Comparison of ENCODE assay signal across 28 cellular contexts in the genomic region with DNA sequence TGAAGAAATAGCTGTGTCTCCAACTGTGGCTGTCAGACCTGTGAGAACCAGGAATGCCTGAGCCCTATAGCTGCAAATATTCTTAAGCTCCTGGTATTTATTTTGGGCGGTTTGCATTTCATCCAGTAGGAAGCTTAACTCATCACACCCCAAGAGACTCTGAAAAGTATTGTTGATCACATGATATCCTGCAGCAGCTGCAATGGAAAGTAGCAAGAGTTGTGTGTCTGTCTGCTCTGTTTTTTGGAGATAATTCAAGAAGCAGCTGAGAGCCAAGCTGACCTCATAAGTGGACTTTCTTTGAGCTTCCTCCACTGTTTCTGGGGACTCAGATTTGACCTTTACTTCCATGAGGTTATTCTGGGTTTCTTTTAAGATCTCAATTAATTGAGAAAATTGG. TPM values are rescaled to one million over a fixed set of nuclear protein-coding genes. Genes with fewer than 3 reads are reported as not detected.
DNase-seq lines count a peak whose midpoint lies in the region; ATAC-seq, FAIRE-seq and TF ChIP-seq lines count a peak whose summit lies in the region.
"Had no signal": no experiment of that assay in that cellular context is flagged by ENCODE, and none has a peak within 500 bp of the region (broad histone marks: within the 10 kb centered on the region; RNA-seq: fewer than 3 reads in every experiment).

No MANE protein-coding gene starts in this region.

- no peak for TF ChIP-seq CTCF in CD4-positive, alpha-beta T cell (IDR thresholded peaks at IDR 0.05)
- no peak for TF ChIP-seq CTCF in fibroblast of mammary gland (conservative IDR thresholded peaks at IDR 0.05; ENCODE audit: control insufficient read depth, insufficient read depth, low read depth, low read length)

- H3K4me3 Mint-ChIP-seq in CD4-positive, alpha-beta T cell: no peak overlapping the region
- peak overlapping the region in 3 of 10 donors; percentile 12 to 70 (median 12) for H3K4me3 Mint-ChIP-seq in naive thymus-derived CD4-positive, alpha-beta T cell
- H3K4me3 Mint-ChIP-seq: brain; nephron; T-helper 1 cell treated with Interleukin-12 subunit alpha and Interleukin-12 subunit beta and Interleukin-4 antibody, amounts not matched to agents 30 μg/mL and 1 μg/mL, for 36 hours had no signal

- peaks cover 0 to 35% (median 11%) of the 10 kb centered on the region in 3 experiments for H3K36me3 ChIP-seq in naive thymus-derived CD4-positive, alpha-beta T cell (ENCODE audit: control insufficient read depth in 2 of 3, insufficient read depth in 3 of 3, low read length in 3 of 3)
- H3K36me3 ChIP-seq: adrenal gland had no signal

- H3K27ac ChIP-seq in CD4-positive, alpha-beta T cell (ENCODE audit: low read depth, low read length): no peak overlapping the region
- H3K27ac ChIP-seq in naive thymus-derived CD4-positive, alpha-beta T cell (ENCODE audit: low read depth, low read length): peak overlapping the region; percentile 4
- H3K27ac ChIP-seq: adrenal gland had no signal

- H3K9me3 ChIP-seq in CD4-positive, alpha-beta T cell (ENCODE audit: control insufficient read depth, low read length): peaks cover 20% of the 10 kb centered on the region
- H3K9me3 ChIP-seq in naive thymus-derived CD4-positive, alpha-beta T cell (ENCODE audit: control insufficient read depth in 2 of 3, low read length in 3 of 3): peaks cover 0 to 46% (median 23%) of the 10 kb centered on the region in 3 experiments
- H3K9me3 ChIP-seq: adrenal gland had no signal

- TF ChIP-seq POLR2A in H54 (IDR thresholded peaks at IDR 0.05; ENCODE audit: low read depth, low read length): no peak

- DNase-seq in CD4-positive, alpha-beta T cell: no peak
- DNase-seq in LHCN-M2 (ENCODE audit: low read depth) (peak; percentile 86), fibroblast of mammary gland (ENCODE audit: low read depth) (peak; percentile 58), NCI-H748 (lab: John Stamatoyannopoulos, UW; ENCODE audit: unreplicated experiment) (no peak), H54 (ENCODE audit: insufficient read length, low spot score) (no peak)
- no peak for DNase-seq in naive thymus-derived CD4-positive, alpha-beta T cell
- DNase-seq: activated CD4-positive, CD25-positive, alpha-beta regulatory T cell treated with anti-CD3 and anti-CD28 coated beads, Interleukin-2, amount 50 U/mL, for 72 hours; activated gamma-delta T cell treated with Interleukin-2 at 50 U/mL for 16 hours; activated T-cell treated with anti-CD3 and anti-CD28 coated beads for 4 hours; adrenal gland; C1 segment of cervical spinal cord; effector CD4-positive, alpha-beta T cell; HCEC 1CT; hippocampal formation; NCI-H1092 treated with DMSO at 0.1 percent for 48 hours; NCI-H2029; NCI-H2227 treated with DMSO at 0.1 percent for 48 hours; NCI-H774; stimulated activated CD4-positive, alpha-beta T cell treated with anti-CD3 and anti-CD28 coated beads, Interleukin-2, amount 100 ng/mL, for 24 hours; trophoblast cell had no signal

- intact Hi-C loops in CD4-positive, alpha-beta T cell (cut with DNase I, micrococcal nuclease): no loop called here
- intact Hi-C loops in naive thymus-derived CD4-positive, alpha-beta T cell (cut with micrococcal nuclease): no loop called here

- ATAC-seq in CD4-positive, alpha-beta T cell (ENCODE audit: poor library complexity): no peak
- no peak for ATAC-seq in naive thymus-derived CD4-positive, alpha-beta T cell
- no peak for ATAC-seq in HG03442 (IDR thresholded peaks at IDR 0.05; ENCODE audit: unreplicated experiment)

- POLR2A ChIA-PET in CD4-positive, alpha-beta T cell (lab: Charles Lee): interaction anchor here (1.0 to 1.5 kb wide), 2 partner anchors 10 to 38 kb away, joined by 3 to 4 read pairs; no protein-coding TSS in a partner anchor
- POLR2A ChIA-PET in naive thymus-derived CD4-positive, alpha-beta T cell (lab: Charles Lee): interaction anchor here (0.5 to 3.5 kb wide), 4 partner anchors 14 to 42 kb away, joined by 3 to 14 read pairs (median 5); no protein-coding TSS in a partner anchor

- no peak overlapping the region for H3K4me3 ChIP-seq in fibroblast of mammary gland (ENCODE audit: control insufficient read depth, low read depth, low read length)
- no peak overlapping the region for H3K4me3 ChIP-seq in naive thymus-derived CD4-positive, alpha-beta T cell (ENCODE audit: low read length)
- H3K4me3 ChIP-seq: adrenal gland had no signal

- CTCF ChIA-PET in CD4-positive, alpha-beta T cell (lab: Charles Lee): interaction anchor here (0.9 to 1.7 kb wide), 3 partner anchors 14 to 38 kb away, joined by 3 to 5 read pairs (median 4); partner anchors contain the start of gene MRPL17
- CTCF ChIA-PET in naive thymus-derived CD4-positive, alpha-beta T cell (lab: Charles Lee): interaction anchor here (1.1 to 5.5 kb wide), 5 partner anchors 13 to 36 kb away, joined by 3 to 26 read pairs (median 6); no protein-coding TSS in a partner anchor

- no peaks in the 10 kb centered on the region for H3K27me3 Mint-ChIP-seq in CD4-positive, alpha-beta T cell
- no peaks in the 10 kb centered on the region for H3K27me3 Mint-ChIP-seq in naive thymus-derived CD4-positive, alpha-beta T cell
- H3K27me3 Mint-ChIP-seq: IgD-negative memory B cell had no signal

- FAIRE-seq in H54 (lab: Jason Lieb, UNC): no peak
- FAIRE-seq: frontal cortex had no signal

- H3K4me1 ChIP-seq in naive thymus-derived CD4-positive, alpha-beta T cell (ENCODE audit: control insufficient read depth in 2 of 2, insufficient read depth in 2 of 2, low read length in 2 of 2): peaks cover 27 to 46% of the 10 kb centered on the region in 2 donors
- H3K4me1 ChIP-seq: adrenal gland had no signal

- peaks cover 62% of the 10 kb centered on the region for H3K4me1 Mint-ChIP-seq in CD4-positive, alpha-beta T cell (ENCODE audit: low read depth)
- peaks cover 22 to 82% (median 73%) of the 10 kb centered on the region in 7 donors for H3K4me1 Mint-ChIP-seq in naive thymus-derived CD4-positive, alpha-beta T cell

- peaks cover 96% of the 10 kb centered on the region for H3K36me3 Mint-ChIP-seq in CD4-positive, alpha-beta T cell (ENCODE audit: low read depth)
- H3K36me3 Mint-ChIP-seq in naive thymus-derived CD4-positive, alpha-beta T cell: peaks cover 31 to 96% (median 84%) of the 10 kb centered on the region in 5 donors
- H3K36me3 Mint-ChIP-seq: brain had no signal

- H3K9me3 Mint-ChIP-seq in CD4-positive, alpha-beta T cell: peaks cover 25% of the 10 kb centered on the region
- peaks cover 6 to 98% (median 36%) of the 10 kb centered on the region in 11 donors for H3K9me3 Mint-ChIP-seq in naive thymus-derived CD4-positive, alpha-beta T cell

- peak overlapping the region; percentile 62 for H3K27ac Mint-ChIP-seq in CD4-positive, alpha-beta T cell
- peak overlapping the region in 8 of 9 donors; percentile 16 to 91 (median 64) for H3K27ac Mint-ChIP-seq in naive thymus-derived CD4-positive, alpha-beta T cell
- H3K27ac Mint-ChIP-seq: brain; nephron; T-helper 1 cell treated with Interleukin-12 subunit alpha and Interleukin-12 subunit beta and Interleukin-4 antibody, amounts not matched to agents 30 μg/mL and 1 μg/mL, for 36 hours had no signal

- H3K27me3 ChIP-seq in CD4-positive, alpha-beta T cell (ENCODE audit: control insufficient read depth, insufficient read depth, low read length): no peaks in the 10 kb centered on the region
- no peaks in the 10 kb centered on the region for H3K27me3 ChIP-seq in naive thymus-derived CD4-positive, alpha-beta T cell (ENCODE audit: control insufficient read depth in 2 of 2, insufficient read depth in 2 of 2, low read length in 2 of 2)
- H3K27me3 ChIP-seq: adrenal gland had no signal

RNA-seq across cellular contexts. Expression of gene MRPL17, which starts 36.4 kb away (rescaled TPM):
- 10 to 100 TPM; 12.3 to 14.2 TPM for total RNA-seq in CD4-positive, alpha-beta T cell
- total RNA-seq in LHCN-M2 (2014; rRNA removed): 98.6 and 427 TPM in 2 replicates
- 145 TPM for polyA plus RNA-seq in LHCN-M2 (2012)
- total RNA-seq in naive thymus-derived CD4-positive, alpha-beta T cell: 10 to 100 TPM in 4 of 5 experiments, 1 to 10 TPM in 1; 10.0 to 70.3 (median 26.4) TPM
- polyA plus RNA-seq in naive thymus-derived CD4-positive, alpha-beta T cell: 10 to 100 TPM; 21.6 to 33.4 TPM

RNA-seq across cellular contexts. Expression of gene OR2AG2, which starts 52.2 kb away (rescaled TPM):
- total RNA-seq in CD4-positive, alpha-beta T cell: under 1 TPM in 1 of 2 experiments, not detected in 1; 0.06 TPM
- 0.19 TPM in 1 of 2 replicates, not detected in the other for total RNA-seq in LHCN-M2 (2014; rRNA removed)
- polyA plus RNA-seq in LHCN-M2 (2012): not detected
- under 1 TPM in 1 of 5 experiments, not detected in 4; 0.15 TPM for total RNA-seq in naive thymus-derived CD4-positive, alpha-beta T cell
- polyA plus RNA-seq in naive thymus-derived CD4-positive, alpha-beta T cell: not detected
- total RNA-seq: epithelial cell of proximal tubule, osteocyte had no signal
- polyA plus RNA-seq: IgD-negative memory B cell had no signal

Comparison
In these comparisons a context has a peak if more than half of its experiments do, and no peak if none do; other contexts are left out.
1. DNase-seq: peak in LHCN-M2 (single experiment) and fibroblast of mammary gland (single experiment); none in CD4-positive, alpha-beta T cell (0 of 10), naive thymus-derived CD4-positive, alpha-beta T cell (0 of 9), NCI-H748 (single experiment) and H54 (single experiment).